Comparison of ENCODE assay signal across 23 cellular contexts in the genomic region with DNA sequence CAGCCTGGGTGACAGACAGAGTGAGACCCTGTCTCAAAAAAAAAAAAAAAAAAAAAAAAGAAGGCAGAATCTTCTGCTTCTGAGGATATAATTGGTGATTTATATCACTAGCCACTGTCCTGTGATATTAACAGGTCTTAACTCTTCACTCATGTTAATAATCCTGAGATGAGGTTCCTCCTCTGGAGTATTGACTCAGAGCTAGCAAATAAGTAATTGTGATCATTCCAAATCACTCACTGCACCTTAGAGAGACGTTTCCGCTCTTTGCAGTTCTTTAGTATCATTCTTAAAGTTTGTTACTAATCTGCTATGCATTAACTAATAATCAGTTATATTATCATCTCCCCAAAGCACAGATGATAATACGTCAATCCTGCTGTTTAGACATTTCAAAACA. TPM values are rescaled to one million over a fixed set of nuclear protein-coding genes. Genes with fewer than 3 reads are reported as not detected.
DNase-seq lines count a peak whose midpoint lies in the region; ATAC-seq and TF ChIP-seq lines count a peak whose summit lies in the region.
"Had no signal": no experiment of that assay in that cellular context is flagged by ENCODE, and none has a peak within 500 bp of the region (broad histone marks: within the 10 kb centered on the region; RNA-seq: fewer than 3 reads in every experiment).

No MANE protein-coding gene starts in this region.

- H3K36me3 Mint-ChIP-seq in stimulated activated effector memory CD8-positive, alpha-beta T cell treated with anti-CD3 and anti-CD28 coated beads, Interleukin-12 subunit alpha, Interleukin-12 subunit beta, amount 100 ng/mL, for 72 hours, result no peaks in the 10 kb centered on the region
- H3K36me3 Mint-ChIP-seq: CD14-positive monocyte had no signal

- H3K4me3 Mint-ChIP-seq in stimulated activated effector memory CD8-positive, alpha-beta T cell treated with anti-CD3 and anti-CD28 coated beads, Interleukin-12 subunit alpha, Interleukin-12 subunit beta, amount 100 ng/mL, for 72 hours, result no peak overlapping the region
- H3K4me3 Mint-ChIP-seq: CD14-positive monocyte had no signal

- intact Hi-C loops in mucosa of descending colon (cut with DNase I, micrococcal nuclease), result no loop called here

- H3K4me1 ChIP-seq in mucosa of descending colon (ENCODE audit: low read depth), result no peaks in the 10 kb centered on the region

- ATAC-seq in GM19438 (IDR thresholded peaks at IDR 0.05; ENCODE audit: low read depth, unreplicated experiment), result peak; percentile 55
- peak; percentile 65 for ATAC-seq in HG02981 (IDR thresholded peaks at IDR 0.05; ENCODE audit: unreplicated experiment)
- peak; percentile 45 for ATAC-seq in HG03520 (IDR thresholded peaks at IDR 0.05; ENCODE audit: unreplicated experiment)
- peak; percentile 55 for ATAC-seq in stimulated activated effector memory CD8-positive, alpha-beta T cell treated with anti-CD3 and anti-CD28 coated beads, Interleukin-12 subunit alpha, Interleukin-12 subunit beta, amount 100 ng/mL, for 72 hours
- no peak for ATAC-seq in mucosa of descending colon
- ATAC-seq: SK-N-SH treated with all-trans-retinoic acid at 6 μM for 48 hours had no signal

- H3K27ac Mint-ChIP-seq in stimulated activated effector memory CD8-positive, alpha-beta T cell treated with anti-CD3 and anti-CD28 coated beads, Interleukin-12 subunit alpha, Interleukin-12 subunit beta, amount 100 ng/mL, for 72 hours, result no peak overlapping the region
- H3K27ac Mint-ChIP-seq: CD14-positive monocyte had no signal

- peaks cover 11% of the 10 kb centered on the region for H3K4me1 Mint-ChIP-seq in stimulated activated effector memory CD8-positive, alpha-beta T cell treated with anti-CD3 and anti-CD28 coated beads, Interleukin-12 subunit alpha, Interleukin-12 subunit beta, amount 100 ng/mL, for 72 hours

- peaks cover 7% of the 10 kb centered on the region for H3K9me3 Mint-ChIP-seq in stimulated activated effector memory CD8-positive, alpha-beta T cell treated with anti-CD3 and anti-CD28 coated beads, Interleukin-12 subunit alpha, Interleukin-12 subunit beta, amount 100 ng/mL, for 72 hours

- DNase-seq in stimulated activated effector memory CD8-positive, alpha-beta T cell treated with anti-CD3 and anti-CD28 coated beads, Interleukin-12 subunit alpha, Interleukin-12 subunit beta, amount 100 ng/mL, for 72 hours (ENCODE audit: low spot score in 2 of 2), result no peak
- DNase-seq in NCI-H1092 (lab: John Stamatoyannopoulos, UW), result no peak
- DNase-seq in T-helper 9 cell, result no peak
- no peak for DNase-seq in NCI-H2227 treated with DMSO at 0.1 percent for 48 hours (lab: John Stamatoyannopoulos, UW)
- no peak for DNase-seq in mucosa of descending colon
- DNase-seq: DMS79 treated with DMSO at 0.1 percent for 48 hours, MV-4-11, NCI-H1417, NCI-H187, NCI-H2107, NCI-H510A treated with DMSO at 0.1 percent for 48 hours, NCI-H82, RPMI8226, SHP77 treated with DMSO at 0.1 percent for 48 hours, T-helper 1 cell, T1000 had no signal

- H3K9me3 ChIP-seq in mucosa of descending colon, result peaks cover under 1% of the 10 kb centered on the region

- H3K4me3 ChIP-seq in mucosa of descending colon, result no peak overlapping the region

- TF ChIP-seq CTCF in mucosa of descending colon (IDR thresholded peaks at IDR 0.05), result no peak

- H3K36me3 ChIP-seq in mucosa of descending colon (ENCODE audit: low read depth), result no peaks in the 10 kb centered on the region

RNA-seq across cellular contexts. Expression of a gene that starts 41.6 kb away (rescaled TPM):
- not detected for total RNA-seq in mucosa of descending colon
- total RNA-seq: H1, HT-29 had no signal
